In the genomic region with DNA sequence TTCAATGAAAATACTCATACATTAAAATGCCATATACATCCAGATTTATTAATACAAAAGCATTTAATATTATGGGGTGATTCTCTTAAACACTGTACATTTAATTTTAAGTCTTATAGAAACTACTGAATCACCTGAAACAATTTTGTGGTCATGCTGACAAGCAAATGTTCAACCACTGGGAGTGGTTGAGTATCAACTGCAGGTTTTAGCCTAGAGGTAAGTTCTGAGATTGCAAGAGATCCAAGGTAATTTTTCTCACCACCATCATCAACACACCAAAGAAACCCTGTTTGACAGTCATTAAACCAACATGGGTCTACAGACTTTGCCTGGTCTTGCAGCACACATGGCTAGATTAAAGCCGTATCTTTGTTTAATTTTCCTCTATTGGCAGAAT, we compare ENCODE assay signal across 13 cellular contexts.
DNase-seq lines count a peak whose midpoint lies in the region; ATAC-seq and TF ChIP-seq lines count a peak whose summit lies in the region.
"Had no signal": no experiment of that assay in that cellular context is flagged by ENCODE, and none has a peak within 500 bp of the region (broad histone marks: within the 10 kb centered on the region; RNA-seq: fewer than 3 reads in every experiment).

No MANE protein-coding gene starts in this region.

- no peaks in the 10 kb centered on the region for H3K36me3 Mint-ChIP-seq in GM23338 (ENCODE audit: low read depth)

- no peaks in the 10 kb centered on the region for H4K20me1 ChIP-seq in GM23338 (replicated peaks; ENCODE audit: insufficient read depth)
- H4K20me1 ChIP-seq in KMS-11 (ENCODE audit: insufficient read depth): no peaks in the 10 kb centered on the region
- no peaks in the 10 kb centered on the region for H4K20me1 ChIP-seq in neural cell (ENCODE audit: insufficient read depth)

- H3K4me2 ChIP-seq in GM23338 (no peak overlapping the region), KMS-11 (peak overlapping the region; percentile 46), neural cell (ENCODE audit: low read length) (no peak overlapping the region)

- H3K9me2 ChIP-seq in GM23338 (ENCODE audit: insufficient read depth) (no peaks in the 10 kb centered on the region), neural cell (ENCODE audit: insufficient read depth, low read length) (no peaks in the 10 kb centered on the region)

- H3K9me3 ChIP-seq in neural cell (ENCODE audit: low read length): no peaks in the 10 kb centered on the region
- H3K9me3 ChIP-seq: MG63 had no signal

- intact Hi-C loops in posterior cingulate gyrus (cut with DNase I): no loop called here

- H3K27me3 ChIP-seq in GM23338 (ENCODE audit: insufficient read depth) (no peaks in the 10 kb centered on the region), KMS-11 (ENCODE audit: insufficient read depth, low read depth) (no peaks in the 10 kb centered on the region), neural cell (ENCODE audit: insufficient read depth, low read depth, low read length) (no peaks in the 10 kb centered on the region)
- H3K27me3 ChIP-seq: MG63 had no signal

- H3K9me3 Mint-ChIP-seq in GM23338: no peaks in the 10 kb centered on the region

- H3K4me3 ChIP-seq in GM23338: no peak overlapping the region
- no peak overlapping the region for H3K4me3 ChIP-seq in KMS-11 (IDR thresholded peaks at IDR 0.05; ENCODE audit: insufficient read depth, low read depth, low read length)
- no peak overlapping the region for H3K4me3 ChIP-seq in neural cell (ENCODE audit: low read length)
- H3K4me3 ChIP-seq: MG63 had no signal

- H3K27ac ChIP-seq in GM23338 (ENCODE audit: low read depth) (no peak overlapping the region), KMS-11 (no peak overlapping the region), neural cell (ENCODE audit: low read length) (no peak overlapping the region)
- H3K27ac ChIP-seq: parathyroid adenoma had no signal

- peaks cover 48% of the 10 kb centered on the region for H3K4me1 Mint-ChIP-seq in GM23338

- ATAC-seq in GM23338 (peak; percentile 80), HG03432 (IDR thresholded peaks at IDR 0.05; ENCODE audit: unreplicated experiment) (no peak)
- ATAC-seq: Right ventricle myocardium inferior had no signal

- DNase-seq in NCI-H748 (lab: John Stamatoyannopoulos, UW; ENCODE audit: unreplicated experiment) (peak; percentile 41), NCI-H748 treated with DMSO at 0.1 percent for 48 hours (lab: John Stamatoyannopoulos, UW) (no peak), GM23338 (ENCODE audit: low spot score) (peak; percentile 61), posterior cingulate gyrus (no peak), OCI-M1 (lab: John Stamatoyannopoulos, UW) (no peak)
- DNase-seq: activated CD4-positive, alpha-beta T cell treated with anti-CD3 and anti-CD28 coated beads for 48 hours; amniotic stem cell; MG63 had no signal

- TF ChIP-seq CTCF in GM23338 (conservative IDR thresholded peaks at IDR 0.05; ENCODE audit: low read depth in 2 of 2) (peak; percentile 16 to 43; a peak in 2 of 4 replicates), KMS-11 (conservative IDR thresholded peaks at IDR 0.05; ENCODE audit: low read depth, low read length) (0 out of 2 replicates have a peak, but pooled peaks have one; percentile 13), neural cell (IDR thresholded peaks at IDR 0.05; ENCODE audit: poor library complexity, severe bottlenecking) (peak; percentile 9)

- no peaks in the 10 kb centered on the region for H3F3A ChIP-seq in GM23338 (replicated peaks; ENCODE audit: low read depth)
- no peaks in the 10 kb centered on the region for H3F3A ChIP-seq in neural cell (ENCODE audit: insufficient read depth, low read length, poor library complexity, severe bottlenecking)

- TF ChIP-seq RAD21 in neural cell (conservative IDR thresholded peaks at IDR 0.05): no peak

- no peak for TF ChIP-seq EP300 in neural cell (conservative IDR thresholded peaks at IDR 0.05; ENCODE audit: poor library complexity, severe bottlenecking)

- H3K9ac ChIP-seq in KMS-11: no peak overlapping the region
- H3K9ac ChIP-seq in neural cell (ENCODE audit: low read length): no peak overlapping the region
- H3K9ac ChIP-seq: parathyroid adenoma had no signal

- no peaks in the 10 kb centered on the region for H3K36me3 ChIP-seq in GM23338 (ENCODE audit: insufficient read depth)
- H3K36me3 ChIP-seq in KMS-11 (ENCODE audit: insufficient read depth): no peaks in the 10 kb centered on the region
- no peaks in the 10 kb centered on the region for H3K36me3 ChIP-seq in neural cell (ENCODE audit: insufficient read depth, low read length)
- H3K36me3 ChIP-seq: MG63 had no signal

- H3K27ac Mint-ChIP-seq in GM23338: no peak overlapping the region

- H2AFZ ChIP-seq in GM23338 (no peak overlapping the region), KMS-11 (ENCODE audit: low read depth) (no peak overlapping the region), neural cell (ENCODE audit: low read depth, low read length) (no peak overlapping the region)
- H2AFZ ChIP-seq: parathyroid adenoma had no signal

- no peak overlapping the region for H3K4me3 Mint-ChIP-seq in GM23338

- H3K79me2 ChIP-seq in GM23338 (replicated peaks; ENCODE audit: insufficient read depth): no peaks in the 10 kb centered on the region
- no peaks in the 10 kb centered on the region for H3K79me2 ChIP-seq in KMS-11 (ENCODE audit: insufficient read depth, low read depth)
- no peaks in the 10 kb centered on the region for H3K79me2 ChIP-seq in neural cell (replicated peaks; ENCODE audit: insufficient read depth, low read length)
- H3K79me2 ChIP-seq: parathyroid adenoma had no signal

- H3K27me3 Mint-ChIP-seq in GM23338 (ENCODE audit: insufficient read depth, low read depth, poor library complexity): peaks cover 4% of the 10 kb centered on the region

- H3K4me1 ChIP-seq in GM23338 (ENCODE audit: insufficient read depth) (peaks cover 38% of the 10 kb centered on the region), KMS-11 (ENCODE audit: low read depth, poor library complexity, severe bottlenecking) (peaks cover 36% of the 10 kb centered on the region)
- H3K4me1 ChIP-seq: parathyroid adenoma had no signal

TF ChIP-seq in GM23338, 12 proteins besides CTCF, POLR2A, EP300 and RAD21 (continues in another document):
- TF ChIP-seq ZNF114 (CRISPR knock-in tag; IDR thresholded peaks at IDR 0.05) (no peak), JUNB (IDR thresholded peaks at IDR 0.05; ENCODE audit: unreplicated experiment) (no peak), POLR2AphosphoS5 (IDR thresholded peaks at IDR 0.05; ENCODE audit: low read depth) (no peak)

TF ChIP-seq in neural cell, 6 proteins besides CTCF, POLR2A, EP300 and RAD21:
- TF ChIP-seq SMC3 (conservative IDR thresholded peaks at IDR 0.05; ENCODE audit: poor library complexity) (no peak), TAF1 (IDR thresholded peaks at IDR 0.05; ENCODE audit: low read depth) (no peak), POLR2AphosphoS5 (IDR thresholded peaks at IDR 0.05) (no peak), MXI1 (conservative IDR thresholded peaks at IDR 0.05; ENCODE audit: poor library complexity, severe bottlenecking) (no peak)

Comparison
In these comparisons a context has a peak if more than half of its experiments do, and no peak if none do; other contexts are left out.
1. DNase-seq: peak in NCI-H748 (single experiment) and GM23338 (single experiment); none in NCI-H748 treated with DMSO at 0.1 percent for 48 hours (single experiment), posterior cingulate gyrus (0 of 10) and OCI-M1 (single experiment).
2. Peak in every context shown above with its lines, with median percentiles within 50 percentile points of each other: CTCF ChIP-seq.